8 cellular contexts compared by ENCODE assay signal in the genomic region with DNA sequence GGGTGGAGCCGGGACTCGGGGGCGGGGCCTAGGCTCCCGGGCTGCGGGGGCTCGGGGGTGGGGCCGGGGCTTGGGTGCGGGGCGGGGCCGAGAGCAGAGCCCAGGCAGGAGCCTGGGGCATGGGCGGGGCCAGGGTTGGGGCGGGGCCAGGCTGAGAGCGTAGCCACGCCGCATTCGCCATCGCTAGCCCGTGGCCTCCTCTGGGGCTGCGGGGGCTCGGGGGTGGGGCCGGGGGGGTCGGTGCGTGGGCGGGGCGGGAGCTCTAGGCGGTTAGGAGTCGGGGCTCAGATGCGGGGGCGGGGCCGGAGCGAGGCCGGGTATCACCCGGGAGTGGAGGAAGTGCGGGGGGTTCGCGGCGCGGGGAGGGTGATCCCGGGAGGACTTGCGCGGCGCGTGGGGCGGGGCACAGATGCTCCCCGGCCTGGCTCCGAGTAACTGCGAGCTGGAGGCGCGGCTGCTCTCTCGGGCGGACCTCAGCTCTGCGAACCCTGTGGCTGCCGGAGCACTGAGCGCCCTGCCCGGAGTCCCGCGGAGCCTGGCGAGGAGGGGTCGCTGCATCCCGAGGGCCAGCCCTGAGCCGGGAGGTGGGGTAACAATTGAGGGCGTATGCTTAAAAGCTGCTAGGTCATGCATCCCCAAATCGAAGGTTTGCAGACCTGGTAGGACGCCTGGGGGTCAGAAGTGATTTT. TPM values are rescaled to one million over a fixed set of nuclear protein-coding genes. Genes with fewer than 3 reads are reported as not detected.
DNase-seq lines count a peak whose midpoint lies in the region; ATAC-seq lines count a peak whose summit lies in the region.

No MANE protein-coding gene starts in this region.

- peak overlapping the region; percentile 67 to 91 (median 84) for H3K27ac Mint-ChIP-seq in CD8-positive, alpha-beta memory T cell

- no peaks in the 10 kb centered on the region for H3K9me3 ChIP-seq in CD8-positive, alpha-beta memory T cell (ENCODE audit: low read length)

- POLR2A ChIA-PET in CD8-positive, alpha-beta memory T cell (lab: Charles Lee) = interaction anchor here (0.6 to 2.5 kb wide), 6 partner anchors 20 to 1125 kb away, joined by 3 to 37 read pairs (median 7); partner anchors contain the start of genes FAM50B, FARS2 and LYRM4

- H3K4me3 Mint-ChIP-seq in CD8-positive, alpha-beta memory T cell = peak overlapping the region; percentile 82 to 93 (median 87)

- peaks cover 12% of the 10 kb centered on the region for H3K36me3 ChIP-seq in CD8-positive, alpha-beta memory T cell (ENCODE audit: insufficient read depth, low read length)

- peaks cover 43 to 69% (median 56%) of the 10 kb centered on the region in 3 donors for H3K4me1 Mint-ChIP-seq in CD8-positive, alpha-beta memory T cell

- peak; percentile 87 to 97 (median 93) for DNase-seq in CD8-positive, alpha-beta memory T cell
- DNase-seq in HS-5 (ENCODE audit: low read depth) (peak; percentile 65), NK-92 (lab: John Stamatoyannopoulos, UW; ENCODE audit: unreplicated experiment) (peak; percentile 60), medulla oblongata (ENCODE audit: extremely low spot score) (peak; percentile 97)
- DNase-seq in activated CD8-positive, alpha-beta memory T cell treated with anti-CD3 and anti-CD28 coated beads for 4 hours (ENCODE audit: low read depth in 2 of 2) = peak; percentile 90 to 92
- DNase-seq in effector CD8-positive, alpha-beta T cell (lab: John Stamatoyannopoulos, UW) = peak; percentile 94
- peak; percentile 92 to 96 (median 92) for DNase-seq in stimulated activated CD4-positive, alpha-beta T cell treated with anti-CD3 and anti-CD28 coated beads, TNF-alpha, amount 100 ng/mL, for 4 hours (ENCODE audit: low read depth in 3 of 3)

- no peaks in the 10 kb centered on the region for H3K27me3 Mint-ChIP-seq in CD8-positive, alpha-beta memory T cell

- H3K9me3 Mint-ChIP-seq in CD8-positive, alpha-beta memory T cell = peaks cover 0 to 2% (median 0%) of the 10 kb centered on the region in 5 donors

- H3K27me3 ChIP-seq in CD8-positive, alpha-beta memory T cell (ENCODE audit: insufficient read depth, low read length, poor library complexity, severe bottlenecking) = no peaks in the 10 kb centered on the region

- H3K36me3 Mint-ChIP-seq in CD8-positive, alpha-beta memory T cell = peaks cover 7 to 38% (median 16%) of the 10 kb centered on the region in 3 donors

- peak; percentile 27 for ATAC-seq in GM19468 (IDR thresholded peaks at IDR 0.05; ENCODE audit: extremely low read depth, unreplicated experiment)

- H3K27ac ChIP-seq in CD8-positive, alpha-beta memory T cell (ENCODE audit: low read depth, low read length) = peak overlapping the region; percentile 60

- CTCF ChIA-PET in CD8-positive, alpha-beta memory T cell (lab: Charles Lee) = interaction anchor here (0.6 to 2.7 kb wide), 8 partner anchors 9 to 286 kb away, joined by 3 to 12 read pairs (median 5); partner anchors contain the start of gene FAM50B

- H3K4me3 ChIP-seq in CD8-positive, alpha-beta memory T cell (ENCODE audit: low read length) = peak overlapping the region; percentile 71

- peaks cover 26% of the 10 kb centered on the region for H3K4me1 ChIP-seq in CD8-positive, alpha-beta memory T cell (ENCODE audit: insufficient read depth, low read length)

RNA-seq across cellular contexts. Expression of gene ECI2, which starts 0.4 kb away (rescaled TPM):
- total RNA-seq in CD8-positive, alpha-beta memory T cell = 10 to 100 TPM; 28.7 to 29.5 TPM
- polyA plus RNA-seq in CD8-positive, alpha-beta memory T cell = 84.3 TPM

RNA-seq across cellular contexts. Expression of gene FAM217A, which starts 56.9 kb away (rescaled TPM):
- total RNA-seq in CD8-positive, alpha-beta memory T cell = not detected
- not detected for polyA plus RNA-seq in CD8-positive, alpha-beta memory T cell

Comparison
In these comparisons a context has a peak if more than half of its experiments do, and no peak if none do; other contexts are left out.
1. Peak in every context shown above with its lines: DNase-seq, ATAC-seq, H3K4me3 ChIP-seq and H3K27ac ChIP-seq.